1 cellular context compared by ENCODE assay signal in genomic region chr12:118372541-118373495, GRCh38.
TF ChIP-seq lines count a peak whose summit lies in the region.

TSS of gene TAOK3 (minus strand) at chr12:118372907. CDS start at chr12:118255567, 117,340 bp downstream.

TF ChIP-seq in HEK293, 187 proteins besides CTCF, POLR2A, EP300 and RAD21 (continued from another document and continues in another):
- TF ChIP-seq ZBTB10 (tag by site-specific recombination; IDR thresholded peaks at IDR 0.05), result no peak; the same call in 1 of the 2 replicates
- TF ChIP-seq WT1 (tag by site-specific recombination; IDR thresholded peaks at IDR 0.05), result no peak
- TF ChIP-seq ZBTB17 (tag by site-specific recombination; IDR thresholded peaks at IDR 0.05), result peak; percentile 98
- no peak for TF ChIP-seq SALL2 (tag by site-specific recombination; IDR thresholded peaks at IDR 0.05; ENCODE audit: borderline replicate concordance)
- TF ChIP-seq ZNF580 (tag by site-specific recombination; IDR thresholded peaks at IDR 0.05), result no peak
- TF ChIP-seq ZNF175 (tag by site-specific recombination; IDR thresholded peaks at IDR 0.05), result no peak
- no peak for TF ChIP-seq ZNF449 (tag by site-specific recombination; IDR thresholded peaks at IDR 0.05)
- TF ChIP-seq ZNF18 (tag by site-specific recombination; IDR thresholded peaks at IDR 0.05), result no peak
- TF ChIP-seq ZFP37 (tag by site-specific recombination; IDR thresholded peaks at IDR 0.05), result no peak
- no peak for TF ChIP-seq SCRT2 (tag by site-specific recombination; IDR thresholded peaks at IDR 0.05)
- TF ChIP-seq BCL11B (tag by site-specific recombination; IDR thresholded peaks at IDR 0.05; ENCODE audit: low read depth), result 0 out of 2 replicates have a peak, but pooled peaks have one; percentile 37
- no peak for TF ChIP-seq FEZF1 (tag by site-specific recombination; IDR thresholded peaks at IDR 0.05)
- no peak for TF ChIP-seq ZNF513 (tag by site-specific recombination; IDR thresholded peaks at IDR 0.05)
- TF ChIP-seq ZNF239 (tag by site-specific recombination; IDR thresholded peaks at IDR 0.05), result no peak
- TF ChIP-seq YY1 (tag by site-specific recombination; IDR thresholded peaks at IDR 0.05), result no peak
- TF ChIP-seq ZNF157 (tag by site-specific recombination; IDR thresholded peaks at IDR 0.05), result no peak
- no peak for TF ChIP-seq ZNF426 (tag by site-specific recombination; IDR thresholded peaks at IDR 0.05)
- TF ChIP-seq ZNF514 (tag by site-specific recombination; IDR thresholded peaks at IDR 0.05), result no peak
- TF ChIP-seq ZNF423 (tag by site-specific recombination; IDR thresholded peaks at IDR 0.05), result 0 out of 2 replicates have a peak, but pooled peaks have one; percentile 31
- no peak for TF ChIP-seq ZNF837 (tag by site-specific recombination; IDR thresholded peaks at IDR 0.05)
- no peak for TF ChIP-seq MYNN (tag by site-specific recombination; IDR thresholded peaks at IDR 0.05; ENCODE audit: borderline replicate concordance)
- TF ChIP-seq ZSCAN30 (tag by site-specific recombination; IDR thresholded peaks at IDR 0.05), result no peak; the same call in 1 of the 2 replicates
- no peak for TF ChIP-seq ZNF155 (tag by site-specific recombination; IDR thresholded peaks at IDR 0.05)
- no peak for TF ChIP-seq ZNF433 (tag by site-specific recombination; IDR thresholded peaks at IDR 0.05; ENCODE audit: low read depth)
- peak; percentile 67; the same call in 1 of the 2 replicates for TF ChIP-seq ZNF777 (tag by site-specific recombination; IDR thresholded peaks at IDR 0.05; ENCODE audit: borderline replicate concordance)
- TF ChIP-seq ZNF335 (tag by site-specific recombination; conservative IDR thresholded peaks at IDR 0.05), result peak; percentile 79
- no peak; the same call in none of the 2 replicates for TF ChIP-seq GLIS1 (tag by site-specific recombination; IDR thresholded peaks at IDR 0.05)
- peak; percentile 13; the same call in 1 of the 2 replicates for TF ChIP-seq ZBTB48 (tag by site-specific recombination; IDR thresholded peaks at IDR 0.05)
- TF ChIP-seq ZNF645 (tag by site-specific recombination; IDR thresholded peaks at IDR 0.05), result no peak
- no peak for TF ChIP-seq ZNF398 (tag by site-specific recombination; IDR thresholded peaks at IDR 0.05)
- no peak for TF ChIP-seq ZNF274 (IDR thresholded peaks at IDR 0.05; ENCODE audit: low read length)
- TF ChIP-seq ZNF274 (tag by site-specific recombination; IDR thresholded peaks at IDR 0.05; ENCODE audit: borderline replicate concordance), result no peak
- 0 out of 2 replicates have a peak, but pooled peaks have one; percentile 63 for TF ChIP-seq ZNF792 (tag by site-specific recombination; IDR thresholded peaks at IDR 0.05)
- no peak for TF ChIP-seq ZNF624 (tag by site-specific recombination; IDR thresholded peaks at IDR 0.05)
- TF ChIP-seq MZF1 (tag by site-specific recombination; IDR thresholded peaks at IDR 0.05; ENCODE audit: borderline replicate concordance), result no peak
- peak; percentile 68 for TF ChIP-seq ZIC2 (tag by site-specific recombination; IDR thresholded peaks at IDR 0.05)
- TF ChIP-seq ZNF174 (tag by site-specific recombination; IDR thresholded peaks at IDR 0.05), result no peak
- TF ChIP-seq SP7 (tag by site-specific recombination; IDR thresholded peaks at IDR 0.05), result peak; percentile 62; the same call in 1 of the 2 replicates
- TF ChIP-seq ZNF785 (tag by site-specific recombination; IDR thresholded peaks at IDR 0.05), result no peak
- TF ChIP-seq RBAK (tag by site-specific recombination; IDR thresholded peaks at IDR 0.05), result no peak
- no peak for TF ChIP-seq ZNF530 (tag by site-specific recombination; IDR thresholded peaks at IDR 0.05; ENCODE audit: low read depth)
- TF ChIP-seq ZNF350 (tag by site-specific recombination; IDR thresholded peaks at IDR 0.05), result no peak
- no peak for TF ChIP-seq ZSCAN23 (tag by site-specific recombination; IDR thresholded peaks at IDR 0.05)
- no peak for TF ChIP-seq HOXC10 (CRISPR knock-in tag; IDR thresholded peaks at IDR 0.05)
- no peak for TF ChIP-seq ZBTB21 (tag by site-specific recombination; IDR thresholded peaks at IDR 0.05)
- TF ChIP-seq ZNF521 (tag by site-specific recombination; IDR thresholded peaks at IDR 0.05), result no peak
- TF ChIP-seq SP3 (tag by site-specific recombination; IDR thresholded peaks at IDR 0.05), result peak; percentile 92
- no peak for TF ChIP-seq ZNF341 (tag by site-specific recombination; IDR thresholded peaks at IDR 0.05; ENCODE audit: low read depth)
- TF ChIP-seq ZNF302 (tag by site-specific recombination; IDR thresholded peaks at IDR 0.05; ENCODE audit: low read depth), result no peak
- TF ChIP-seq ZNF248 (tag by site-specific recombination; IDR thresholded peaks at IDR 0.05), result no peak
- TF ChIP-seq ZNF670 (tag by site-specific recombination; IDR thresholded peaks at IDR 0.05; ENCODE audit: low read depth), result no peak
- TF ChIP-seq BCL6B (tag by site-specific recombination; IDR thresholded peaks at IDR 0.05), result no peak
- TF ChIP-seq PATZ1 (tag by site-specific recombination; IDR thresholded peaks at IDR 0.05), result peak; percentile 57; the same call in 1 of the 2 replicates
- no peak for TF ChIP-seq ZNF571 (tag by site-specific recombination; IDR thresholded peaks at IDR 0.05)
- TF ChIP-seq ZNF561 (tag by site-specific recombination; IDR thresholded peaks at IDR 0.05; ENCODE audit: borderline replicate concordance), result 0 out of 2 replicates have a peak, but pooled peaks have one; percentile 33
- no peak; the same call in 1 of the 2 replicates for TF ChIP-seq KLF17 (tag by site-specific recombination; IDR thresholded peaks at IDR 0.05)
- TF ChIP-seq SP2 (tag by site-specific recombination; IDR thresholded peaks at IDR 0.05), result peak; percentile 87
- TF ChIP-seq ZNF324 (tag by site-specific recombination; IDR thresholded peaks at IDR 0.05), result no peak
- TF ChIP-seq ZNF354C (tag by site-specific recombination; IDR thresholded peaks at IDR 0.05; ENCODE audit: borderline replicate concordance, low read depth), result no peak
- no peak for TF ChIP-seq OVOL3 (tag by site-specific recombination; IDR thresholded peaks at IDR 0.05)
